Comparison of ENCODE assay signal across 20 cellular contexts in the genomic region with DNA sequence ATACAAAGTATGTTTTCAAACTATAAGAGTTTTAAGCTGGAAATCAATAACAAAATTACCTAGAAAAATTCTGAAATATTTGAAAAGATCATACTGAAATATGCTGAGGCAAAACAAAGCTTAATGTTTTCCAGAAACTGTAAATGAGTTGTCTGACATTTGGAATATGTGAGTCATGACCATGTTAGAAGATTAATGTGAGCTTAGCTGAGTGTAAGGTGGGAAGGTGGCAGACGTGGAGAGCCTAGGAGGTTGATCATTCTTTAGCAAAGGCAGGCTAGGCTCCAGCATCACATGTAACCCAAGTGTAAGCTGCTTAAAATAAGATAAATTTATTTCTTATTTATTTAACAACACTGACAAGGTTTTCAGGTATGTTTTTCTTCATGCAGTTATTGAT.
"Had no signal": no experiment of that assay in that cellular context is flagged by ENCODE, and none has a peak within 500 bp of the region (broad histone marks: within the 10 kb centered on the region; RNA-seq: fewer than 3 reads in every experiment).

No MANE protein-coding gene starts in this region.

- H3K36me3 Mint-ChIP-seq: activated CD8-positive, alpha-beta memory T cell treated with anti-CD3 and anti-CD28 coated beads, Interleukin-2, amount 10 ng/mL, durations not matched to agents 7 days and 5 days; stimulated activated memory B cell treated with anti-CD40 and anti-IgM and Interleukin-4, amounts not matched to agents 10 μg/mL and 1 μg/mL and 100 μg/mL, for 72 hours had no signal

- H3K4me1 ChIP-seq: esophagus muscularis mucosa, left lung, prostate gland, SJSA1, spleen had no signal

- H3K4me3 Mint-ChIP-seq: activated CD8-positive, alpha-beta memory T cell treated with anti-CD3 and anti-CD28 coated beads, Interleukin-2, amount 10 ng/mL, durations not matched to agents 7 days and 5 days; activated T-cell treated with anti-CD3 and anti-CD28 coated beads, Interleukin-2, amount 50 U/mL, for 4 hours; natural killer cell; stimulated activated memory B cell treated with anti-CD40 and anti-IgM and Interleukin-4, amounts not matched to agents 10 μg/mL and 1 μg/mL and 100 μg/mL, for 72 hours; type B pancreatic cell had no signal

- H3K27ac Mint-ChIP-seq: activated CD8-positive, alpha-beta memory T cell treated with anti-CD3 and anti-CD28 coated beads, Interleukin-2, amount 10 ng/mL, durations not matched to agents 7 days and 5 days; natural killer cell; stimulated activated memory B cell treated with anti-CD40 and anti-IgM and Interleukin-4, amounts not matched to agents 10 μg/mL and 1 μg/mL and 100 μg/mL, for 72 hours; type B pancreatic cell had no signal

- H3K27ac ChIP-seq: esophagus muscularis mucosa, left lung, prostate gland, SJSA1, spleen had no signal

- H3K27me3 ChIP-seq: esophagus muscularis mucosa, left lung, SJSA1, spleen had no signal

- H3K4me1 Mint-ChIP-seq: activated CD8-positive, alpha-beta memory T cell treated with anti-CD3 and anti-CD28 coated beads, Interleukin-2, amount 10 ng/mL, durations not matched to agents 7 days and 5 days; natural killer cell; stimulated activated memory B cell treated with anti-CD40 and anti-IgM and Interleukin-4, amounts not matched to agents 10 μg/mL and 1 μg/mL and 100 μg/mL, for 72 hours had no signal

- ATAC-seq: activated CD8-positive, alpha-beta memory T cell treated with anti-CD3 and anti-CD28 coated beads, Interleukin-2, amount 10 ng/mL, durations not matched to agents 7 days and 5 days; activated T-cell treated with anti-CD3 and anti-CD28 coated beads, Interleukin-2, amount 50 U/mL, for 4 hours; left lung; mucosa of descending colon; natural killer cell; sciatic nerve; stimulated activated memory B cell treated with anti-CD40 and anti-IgM and Interleukin-4, amounts not matched to agents 10 μg/mL and 1 μg/mL and 100 μg/mL, for 72 hours had no signal

- H3K36me3 ChIP-seq: esophagus muscularis mucosa, left lung, prostate gland, SJSA1, spleen had no signal

- H3K4me3 ChIP-seq: esophagus muscularis mucosa, left lung, mucosa of descending colon, prostate gland, SJSA1, spleen had no signal

- DNase-seq: activated CD4-positive, alpha-beta T cell treated with anti-CD3 and anti-CD28 coated beads, Interleukin-2, amount 50 U/mL, for 4 hours; activated CD4-positive, CD25-positive, alpha-beta regulatory T cell treated with anti-CD3 and anti-CD28 coated beads, Interleukin-2, amount 50 U/mL, for 72 hours; activated CD8-positive, alpha-beta memory T cell treated with anti-CD3 and anti-CD28 coated beads, Interleukin-2, amount 10 ng/mL, durations not matched to agents 7 days and 5 days; activated gamma-delta T cell treated with Interleukin-2 at 50 U/mL for 16 hours; activated T-cell treated with anti-CD3 and anti-CD28 coated beads, Interleukin-2, amount 50 U/mL, for 4 hours; cerebellar nuclear complex; dermis blood vessel endothelial cell; hypothalamus; left lung; mucosa of descending colon; natural killer cell; spleen; stimulated activated CD4-positive, alpha-beta T cell treated with anti-CD3 and anti-CD28 coated beads, Interleukin-1b, Interleukin-23, amount 100 ng/mL, for 48 hours; T-helper 9 cell had no signal

- H3K27me3 Mint-ChIP-seq: activated CD8-positive, alpha-beta memory T cell treated with anti-CD3 and anti-CD28 coated beads, Interleukin-2, amount 10 ng/mL, durations not matched to agents 7 days and 5 days; stimulated activated memory B cell treated with anti-CD40 and anti-IgM and Interleukin-4, amounts not matched to agents 10 μg/mL and 1 μg/mL and 100 μg/mL, for 72 hours; type B pancreatic cell had no signal

- H3K9me3 ChIP-seq: prostate gland had no signal
